6 cellular contexts compared by ENCODE assay signal in the genomic region with DNA sequence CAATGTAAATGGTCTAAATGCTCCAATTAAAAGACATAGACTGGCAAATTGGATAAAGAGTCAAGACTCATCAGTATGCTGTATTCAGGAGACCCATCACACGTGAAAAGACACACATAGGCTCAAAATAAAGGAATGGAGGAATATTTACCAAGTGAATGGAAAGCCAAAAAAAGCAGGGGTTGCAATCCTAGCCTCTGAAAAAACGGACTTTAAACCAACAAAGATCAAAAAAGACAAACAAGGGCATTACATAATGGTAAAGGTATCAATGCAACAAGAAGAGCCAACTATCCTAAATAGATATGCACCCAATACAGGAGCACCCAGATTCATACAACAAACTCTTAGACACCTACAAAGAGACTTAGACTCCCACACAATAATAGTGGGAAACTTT. TPM values are rescaled to one million over a fixed set of nuclear protein-coding genes. Genes with fewer than 3 reads are reported as not detected.
"Had no signal": no experiment of that assay in that cellular context is flagged by ENCODE, and none has a peak within 500 bp of the region (broad histone marks: within the 10 kb centered on the region; RNA-seq: fewer than 3 reads in every experiment).

No MANE protein-coding gene starts in this region.

RNA-seq across cellular contexts. Expression of gene CXorf66, which starts 4.2 kb away (rescaled TPM):
- total RNA-seq: HepG2, HT-29, HT1080, IMR-90, K562 had no signal
- polyA plus RNA-seq: HepG2, IgD-negative memory B cell, IMR-90, K562 had no signal
